In genomic region chr1:12229835-12230548, GRCh38 we compare ENCODE assay signal across 7 cellular contexts. TPM values are rescaled to one million over a fixed set of nuclear protein-coding genes. Genes with fewer than 3 reads are reported as not detected.
DNase-seq lines count a peak whose midpoint lies in the region; ATAC-seq, FAIRE-seq and TF ChIP-seq lines count a peak whose summit lies in the region.

VPS13D (plus strand) TSS chr1:12230030; CDS start chr1:12234267, 4,237 bp downstream.

- H3K9me3 ChIP-seq in breast epithelium: no peaks in the 10 kb centered on the region
- no peaks in the 10 kb centered on the region for H3K9me3 ChIP-seq in small intestine (ENCODE audit: control insufficient read depth, low read depth)

- ATAC-seq in HG02610 (IDR thresholded peaks at IDR 0.05; ENCODE audit: unreplicated experiment): peak; percentile 74

- H3K4me3 ChIP-seq in breast epithelium (peak within 1 kb of the TSS; percentile 71 to 99 (median 94)), small intestine (ENCODE audit: low read depth in 1 of 2, low read length in 2 of 2) (peak within 1 kb of the TSS; percentile 99 to 100)

- H3K4me1 ChIP-seq in breast epithelium (no peaks in the 10 kb centered on the region), small intestine (ENCODE audit: control insufficient read depth in 2 of 2, insufficient read depth in 1 of 2, low read depth in 1 of 2, low read length in 1 of 2) (peaks cover 2% of the 10 kb centered on the region in 2 donors)

- no peaks in the 10 kb centered on the region for H3K27me3 ChIP-seq in breast epithelium
- no peaks in the 10 kb centered on the region for H3K27me3 ChIP-seq in small intestine (ENCODE audit: control insufficient read depth in 2 of 2, insufficient read depth in 2 of 2, low read length in 2 of 2)

- DNase-seq in GM12891 (ENCODE audit: insufficient read length, low spot score) (peak; percentile 92), NCI-H2029 (lab: John Stamatoyannopoulos, UW) (peak; percentile 50), breast epithelium (ENCODE audit: low spot score in 2 of 2) (peak; percentile 63 to 77), iPS-NIHi11 (ENCODE audit: low spot score) (peak; percentile 97), small intestine (peak; percentile 80)

- intact Hi-C loops in breast epithelium (cut with DNase I; ENCODE audit: low total_unique reads): no loop called here

- peak; percentile 95 for FAIRE-seq in GM12891 (lab: Jason Lieb, UNC)
- no peak for FAIRE-seq in small intestine (lab: Jason Lieb, UNC)

- H3K36me3 ChIP-seq in breast epithelium (no peaks in the 10 kb centered on the region), small intestine (ENCODE audit: control insufficient read depth in 2 of 2, insufficient read depth in 2 of 2, low read length in 2 of 2) (no peaks in the 10 kb centered on the region)

- TF ChIP-seq CTCF in VCaP (conservative IDR thresholded peaks at IDR 0.05) (peak; percentile 97), breast epithelium (IDR thresholded peaks at IDR 0.05) (peak; percentile 61 to 98 (median 70))

- 0 to 1% (median 1%) methylated on average over 47 to 77 of the region's 77 CpGs for WGBS in small intestine, 3 donors

- H3K27ac ChIP-seq in VCaP (peak within 1 kb of the TSS; percentile 87), breast epithelium (peak within 1 kb of the TSS; percentile 91 to 94), small intestine (ENCODE audit: low read depth in 1 of 2, low read length in 1 of 2) (peak within 1 kb of the TSS; percentile 86 to 94)

- TF ChIP-seq POLR2A in GM12891 (IDR thresholded peaks at IDR 0.05; ENCODE audit: low read depth, low read length) (no peak), breast epithelium (IDR thresholded peaks at IDR 0.05) (no peak)

TF ChIP-seq in GM12891, 5 proteins besides CTCF, POLR2A, EP300 and RAD21:
- TF ChIP-seq POU2F2 (IDR thresholded peaks at IDR 0.05; ENCODE audit: low read depth, low read length): no peak
- TF ChIP-seq PAX5 (IDR thresholded peaks at IDR 0.05; ENCODE audit: insufficient read depth, low read length, severe bottlenecking): peak; percentile 30

RNA-seq across cellular contexts. Expression of gene VPS13D, which starts in this region (rescaled TPM):
- polyA plus RNA-seq in GM12891 (2012; ENCODE audit: low read depth, missing spikeins): 5.5 TPM
- 100 to 1,000 TPM in 1 of 3 donors, 10 to 100 TPM in 2; 73.9 to 115 (median 96.4) TPM for total RNA-seq in breast epithelium
- polyA plus RNA-seq in small intestine: 10 to 100 TPM; 15.9 to 21.5 (median 16.2) TPM

Comparison
In these comparisons a context has a peak if more than half of its experiments do, and no peak if none do; other contexts are left out.
1. Peak in every context shown above with its lines: DNase-seq, ATAC-seq, H3K4me3 ChIP-seq and H3K27ac ChIP-seq.